ENCODE assay signal across 20 cellular contexts in genomic region chr4:147599764-147600163, GRCh38. TPM values are rescaled to one million over a fixed set of nuclear protein-coding genes. Genes with fewer than 3 reads are reported as not detected.
A peak's percentile ranks its signal among the peaks of the same experiment; 100 is the strongest.
DNase-seq lines count a peak whose midpoint lies in the region; ATAC-seq and TF ChIP-seq lines count a peak whose summit lies in the region.
"Had no signal": no experiment of that assay in that cellular context is flagged by ENCODE, and none has a peak within 500 bp of the region (broad histone marks: within the 10 kb centered on the region; RNA-seq: fewer than 3 reads in every experiment).

No MANE protein-coding gene starts in this region.

- DNase-seq in GM23338 (ENCODE audit: low spot score) (no peak), SK-N-DZ (ENCODE audit: low spot score) (peak; percentile 30), fibroblast of lung (ENCODE audit: low read depth in 2 of 2) (peak in 1 of 2 donors; percentile 78), retinal pigment epithelial cell (ENCODE audit: low read depth) (peak; percentile 26), left ventricle myocardium superior (no peak), lower lobe of right lung (no peak), spleen (no peak)
- DNase-seq: activated CD8-positive, alpha-beta T cell treated with anti-CD3 and anti-CD28 coated beads for 36 hours; activated naive CD8-positive, alpha-beta T cell treated with anti-CD3 and anti-CD28 coated beads, Interleukin-2, amount 10 ng/mL, durations not matched to agents 7 days and 5 days; caudate nucleus; effector CD8-positive, alpha-beta T cell; naive B cell; NCI-H1436; NCI-H345; posterior cingulate gyrus had no signal

- 0 out of 2 replicates have a peak overlapping the region, but pooled peaks have one; percentile 7 for H3K27ac Mint-ChIP-seq in GM23338
- H3K27ac Mint-ChIP-seq: activated CD8-positive, alpha-beta T cell treated with anti-CD3 and anti-CD28 coated beads for 36 hours; activated naive CD8-positive, alpha-beta T cell treated with anti-CD3 and anti-CD28 coated beads, Interleukin-2, amount 10 ng/mL, durations not matched to agents 7 days and 5 days; activated T-helper 1 cell treated with anti-CD3 and anti-CD28 coated beads, Interleukin-12 subunit alpha, Interleukin-12 subunit beta, Interleukin-2, Interleukin-4 antibody, amounts not matched to agents 30 ng/mL and 10 ng/mL and 1 ng/mL, durations not matched to agents 14 hours and 24 hours and 36 hours; naive B cell had no signal

- H3K36me3 ChIP-seq in GM23338 (ENCODE audit: insufficient read depth) (no peaks in the 10 kb centered on the region), fibroblast of lung (ENCODE audit: control insufficient read depth, insufficient read depth, low read length) (no peaks in the 10 kb centered on the region), lower lobe of right lung (no peaks in the 10 kb centered on the region), spleen (no peaks in the 10 kb centered on the region)
- H3K36me3 ChIP-seq: thoracic aorta had no signal

- no peak overlapping the region for H3K4me3 Mint-ChIP-seq in GM23338
- H3K4me3 Mint-ChIP-seq: activated CD8-positive, alpha-beta T cell treated with anti-CD3 and anti-CD28 coated beads for 36 hours; activated naive CD8-positive, alpha-beta T cell treated with anti-CD3 and anti-CD28 coated beads, Interleukin-2, amount 10 ng/mL, durations not matched to agents 7 days and 5 days; activated T-helper 1 cell treated with anti-CD3 and anti-CD28 coated beads, Interleukin-12 subunit alpha, Interleukin-12 subunit beta, Interleukin-2, Interleukin-4 antibody, amounts not matched to agents 30 ng/mL and 10 ng/mL and 1 ng/mL, durations not matched to agents 14 hours and 24 hours and 36 hours; CD14-positive monocyte; naive B cell had no signal

- H3K4me3 ChIP-seq in GM23338 (no peak overlapping the region), fibroblast of lung (replicated peaks in 1 of 4; ENCODE audit: control extremely low read depth in 1 of 4, insufficient read depth in 1 of 4, low read depth in 3 of 4, low read length in 4 of 4) (no peak overlapping the region), retinal pigment epithelial cell (ENCODE audit: low read length) (no peak overlapping the region), lower lobe of right lung (no peak overlapping the region), spleen (no peak overlapping the region)
- H3K4me3 ChIP-seq: thoracic aorta had no signal

- 67 to 85% (median 82%) methylated on average over 3 of the region's 3 CpGs for WGBS in spleen, 5 donors

- peaks cover 20% of the 10 kb centered on the region for H3K4me1 Mint-ChIP-seq in GM23338
- H3K4me1 Mint-ChIP-seq: CD14-positive monocyte, naive B cell had no signal

- H4K20me1 ChIP-seq in GM23338 (replicated peaks; ENCODE audit: insufficient read depth) (no peaks in the 10 kb centered on the region), fibroblast of lung (ENCODE audit: control insufficient read depth, extremely low read depth, insufficient read depth, low read length) (no peaks in the 10 kb centered on the region)

- H3K9me3 ChIP-seq in fibroblast of lung (ENCODE audit: control insufficient read depth, insufficient read depth, low read depth, low read length), result no peaks in the 10 kb centered on the region
- H3K9me3 ChIP-seq in lower lobe of right lung, result no peaks in the 10 kb centered on the region
- H3K9me3 ChIP-seq in spleen, result no peaks in the 10 kb centered on the region
- H3K9me3 ChIP-seq: thoracic aorta had no signal

- no peaks in the 10 kb centered on the region for H3F3A ChIP-seq in GM23338 (replicated peaks; ENCODE audit: low read depth)

- H3K9me2 ChIP-seq in GM23338 (ENCODE audit: insufficient read depth), result 0 out of 2 replicates have a peak, but pooled peaks cover 4% of the 10 kb centered on the region

- no peaks in the 10 kb centered on the region for H3K9me3 Mint-ChIP-seq in GM23338
- H3K9me3 Mint-ChIP-seq: activated CD8-positive, alpha-beta T cell treated with anti-CD3 and anti-CD28 coated beads for 36 hours; activated naive CD8-positive, alpha-beta T cell treated with anti-CD3 and anti-CD28 coated beads, Interleukin-2, amount 10 ng/mL, durations not matched to agents 7 days and 5 days; activated T-helper 1 cell treated with anti-CD3 and anti-CD28 coated beads, Interleukin-12 subunit alpha, Interleukin-12 subunit beta, Interleukin-2, Interleukin-4 antibody, amounts not matched to agents 30 ng/mL and 10 ng/mL and 1 ng/mL, durations not matched to agents 14 hours and 24 hours and 36 hours; naive B cell had no signal

- H3K36me3 Mint-ChIP-seq in GM23338 (ENCODE audit: low read depth), result no peaks in the 10 kb centered on the region
- H3K36me3 Mint-ChIP-seq: activated naive CD8-positive, alpha-beta T cell treated with anti-CD3 and anti-CD28 coated beads, Interleukin-2, amount 10 ng/mL, durations not matched to agents 7 days and 5 days; CD14-positive monocyte; naive B cell had no signal

- peak overlapping the region; percentile 69 for H2AFZ ChIP-seq in GM23338
- peak overlapping the region; percentile 21 for H2AFZ ChIP-seq in fibroblast of lung (ENCODE audit: low read length)

- H3K27me3 ChIP-seq in GM23338 (ENCODE audit: insufficient read depth) (no peaks in the 10 kb centered on the region), fibroblast of lung (ENCODE audit: control insufficient read depth, insufficient read depth, low read length) (no peaks in the 10 kb centered on the region), lower lobe of right lung (ENCODE audit: low read depth) (no peaks in the 10 kb centered on the region), spleen (replicated peaks in 1 of 7) (no peaks in the 10 kb centered on the region)

- no peak for TF ChIP-seq CTCF in GM23338 (conservative IDR thresholded peaks at IDR 0.05; ENCODE audit: low read depth in 2 of 2)
- no peak for TF ChIP-seq CTCF in fibroblast of lung (conservative IDR thresholded peaks at IDR 0.05 in 1 of 2, IDR thresholded peaks at IDR 0.05 in 1 of 2; ENCODE audit: low read depth in 1 of 2, low read length in 2 of 2)
- TF ChIP-seq CTCF in retinal pigment epithelial cell (conservative IDR thresholded peaks at IDR 0.05; ENCODE audit: low read depth, low read length), result no peak
- TF ChIP-seq CTCF in lower lobe of right lung (IDR thresholded peaks at IDR 0.05), result no peak
- no peak for TF ChIP-seq CTCF in spleen (IDR thresholded peaks at IDR 0.05 in 8 of 11, conservative IDR thresholded peaks at IDR 0.05 in 3 of 11)

- intact Hi-C loops in left ventricle myocardium superior (cut with micrococcal nuclease), result loop anchor here (10.0 kb wide), 1 partner anchor 575 kb away; no protein-coding TSS in a partner anchor
- intact Hi-C loops in lower lobe of right lung (cut with DNase I), result no loop called here
- intact Hi-C loops in spleen (cut with DNase I; ENCODE audit: low total_unique reads), result no loop called here

- ATAC-seq in GM23338 (no peak), left ventricle myocardium superior (no peak), lower lobe of right lung (no peak)
- ATAC-seq: activated CD8-positive, alpha-beta T cell treated with anti-CD3 and anti-CD28 coated beads for 36 hours; Right ventricle myocardium inferior had no signal

- H3K79me2 ChIP-seq in GM23338 (replicated peaks; ENCODE audit: insufficient read depth) (no peaks in the 10 kb centered on the region), fibroblast of lung (ENCODE audit: control insufficient read depth, insufficient read depth, low read length) (no peaks in the 10 kb centered on the region)

- TF ChIP-seq POLR2A in spleen (IDR thresholded peaks at IDR 0.05), result no peak

- H3K4me1 ChIP-seq in GM23338 (ENCODE audit: insufficient read depth) (peaks cover 3% of the 10 kb centered on the region; the same call in 1 of the 2 replicates), fibroblast of lung (ENCODE audit: control insufficient read depth, extremely low read depth, insufficient read depth, low read length) (peaks cover 15% of the 10 kb centered on the region), lower lobe of right lung (no peaks in the 10 kb centered on the region), spleen (no peaks in the 10 kb centered on the region)

- no peak overlapping the region for H3K4me2 ChIP-seq in GM23338
- no peak overlapping the region for H3K4me2 ChIP-seq in fibroblast of lung (ENCODE audit: extremely low read depth, insufficient read depth, low read length)

- H3K27ac ChIP-seq in GM23338 (ENCODE audit: low read depth) (no peak overlapping the region), fibroblast of lung (ENCODE audit: insufficient read depth, low read length) (no peak overlapping the region), lower lobe of right lung (no peak overlapping the region), spleen (no peak overlapping the region)
- H3K27ac ChIP-seq: thoracic aorta, VCaP had no signal

- H3K9ac ChIP-seq in fibroblast of lung (ENCODE audit: insufficient read depth, low read length), result no peak overlapping the region

- H3K27me3 Mint-ChIP-seq in GM23338 (ENCODE audit: insufficient read depth, low read depth, poor library complexity), result peaks cover 2% of the 10 kb centered on the region
- H3K27me3 Mint-ChIP-seq: activated CD8-positive, alpha-beta T cell treated with anti-CD3 and anti-CD28 coated beads for 36 hours had no signal

TF ChIP-seq in GM23338, 12 proteins besides CTCF, POLR2A, EP300 and RAD21 (continues in another document):
- no peak for TF ChIP-seq ZNF331 (CRISPR knock-in tag; IDR thresholded peaks at IDR 0.05; ENCODE audit: low read depth)
- no peak for TF ChIP-seq JUNB (IDR thresholded peaks at IDR 0.05; ENCODE audit: unreplicated experiment)
- no peak for TF ChIP-seq ZNF114 (CRISPR knock-in tag; IDR thresholded peaks at IDR 0.05)

RNA-seq across cellular contexts. Expression of gene TMEM184C, which starts 17.4 kb away (rescaled TPM):
- 42.2 TPM in 2 replicates for total RNA-seq in GM23338 (2014; rRNA removed; shearing (Covaris generic))
- polyA plus RNA-seq in GM23338 (2016; fragmentation: Nextera tagmentation; extraction: Ambion mirVana) (12.6 and 15.1 TPM in 2 replicates), fibroblast of lung (23.7 and 30.6 TPM in 2 replicates), spleen (1 to 10 TPM; 2.9 to 5.0 (median 4.0) TPM)
- 16.7 and 19.6 TPM in 2 replicates for polyA plus RNA-seq in SK-N-DZ (2014; cell fraction: cytosol; rRNA removed)
- 7.6 and 12.6 TPM in 2 replicates for polyA plus RNA-seq in SK-N-DZ (2014; cell fraction: nucleus; rRNA removed)
- total RNA-seq in fibroblast of lung (32.6 and 34.3 TPM in 2 replicates), left ventricle myocardium superior (25.9 TPM), lower lobe of right lung (29.2 TPM), spleen (10 to 100 TPM; 19.2 to 26.3 (median 23.3) TPM)
- 20.5 and 24.8 TPM in 2 replicates for polyA plus RNA-seq in fibroblast of lung (2012)
- 13.6 and 21.0 TPM in 2 replicates for polyA minus RNA-seq in fibroblast of lung (ENCODE audit: low replicate concordance)

Comparison
In these comparisons a context has a peak if more than half of its experiments do, and no peak if none do; other contexts are left out.
1. DNase-seq: peak in SK-N-DZ (single experiment) and retinal pigment epithelial cell (single experiment); none in GM23338 (single experiment), left ventricle myocardium superior (single experiment), lower lobe of right lung (single experiment) and spleen (single experiment).